8 cellular contexts compared by ENCODE assay signal in genomic region chr2:238285653-238286082, GRCh38. TPM values are rescaled to one million over a fixed set of nuclear protein-coding genes. Genes with fewer than 3 reads are reported as not detected.
DNase-seq lines count a peak whose midpoint lies in the region; ATAC-seq and TF ChIP-seq lines count a peak whose summit lies in the region.

No MANE protein-coding gene starts in this region.

- 0 out of 2 replicates have a peak, but pooled peaks cover under 1% of the 10 kb centered on the region for H4K20me1 ChIP-seq in PC-9 (ENCODE audit: insufficient read depth)

- H3K27ac ChIP-seq in PC-9, result peak overlapping the region; percentile 85

- peaks cover 51% of the 10 kb centered on the region for H3K79me2 ChIP-seq in PC-9 (ENCODE audit: low read depth)

- POLR2A ChIA-PET in PC-9 (lab: Charles Lee; ENCODE audit: unreplicated experiment), result interaction anchor here (0.5 kb wide), 1 partner anchor 81 kb away, joined by 7 read pairs; no protein-coding TSS in a partner anchor

- peaks cover 37% of the 10 kb centered on the region for H3F3A ChIP-seq in PC-9 (ENCODE audit: insufficient read depth, low read depth)

- no peak overlapping the region for H2AFZ ChIP-seq in PC-9

- peak; percentile 83 for DNase-seq in DMS153 treated with DMSO at 0.1 percent for 48 hours (lab: John Stamatoyannopoulos, UW; ENCODE audit: unreplicated experiment)
- peak; percentile 98 to 99 for DNase-seq in PC-9
- DNase-seq in fibroblast of gingiva (ENCODE audit: low read depth), result peak; percentile 97
- DNase-seq in non-pigmented ciliary epithelial cell (ENCODE audit: low read depth), result peak; percentile 57
- DNase-seq in activated effector memory CD4-positive, alpha-beta T cell treated with Interleukin-2 at 50 U/mL for 16 hours, result no peak
- DNase-seq in activated CD4-positive, alpha-beta T cell treated with anti-CD3 and anti-CD28 coated beads for 48 hours, result no peak
- DNase-seq in mesenteric fat pad (ENCODE audit: low spot score), result no peak

- no peak for ATAC-seq in HG02885 (IDR thresholded peaks at IDR 0.05; ENCODE audit: poor library complexity, unreplicated experiment)

- TF ChIP-seq CTCF in PC-9 (conservative IDR thresholded peaks at IDR 0.05), result no peak

- H3K4me3 ChIP-seq in PC-9, result peak overlapping the region; percentile 72; the same call in 1 of the 2 replicates

- BruUV-seq in PC-9 (replicated peaks; lab: Mats Ljungman, UMichigan), result no TSS peak

- no peaks in the 10 kb centered on the region for H3K27me3 ChIP-seq in PC-9 (ENCODE audit: insufficient read depth, low read depth)

- H3K9me3 ChIP-seq in PC-9 (ENCODE audit: insufficient read depth, low read depth), result no peaks in the 10 kb centered on the region

- peaks cover 51% of the 10 kb centered on the region for H3K4me1 ChIP-seq in PC-9 (replicated peaks; ENCODE audit: insufficient read depth)

- H3K36me3 ChIP-seq in PC-9 (ENCODE audit: low read depth), result no peaks in the 10 kb centered on the region

- intact Hi-C loops in PC-9 (cut with micrococcal nuclease; ENCODE audit: unreplicated experiment), result loop anchor here (1.0 to 10.0 kb wide), 4 partner anchors 29 to 992 kb away; no protein-coding TSS in a partner anchor

- H3K4me2 ChIP-seq in PC-9, result peak overlapping the region; percentile 84

- CTCF ChIA-PET in PC-9 (lab: Charles Lee), result interaction anchor here (0.6 to 1.3 kb wide), 2 partner anchors 22 to 155 kb away, joined by 5 to 7 read pairs; no protein-coding TSS in a partner anchor

- H3K9me2 ChIP-seq in PC-9 (ENCODE audit: insufficient read depth), result no peaks in the 10 kb centered on the region

RNA-seq across cellular contexts. Expression of gene PER2, which starts 2.7 kb away (rescaled TPM):
- total RNA-seq in PC-9 (2021) (18.9 and 22.9 TPM in 2 replicates), mesenteric fat pad (9.9 TPM)

RNA-seq across cellular contexts. Expression of gene TRAF3IP1, which starts 34.6 kb away (rescaled TPM):
- 50.2 and 51.7 TPM in 2 replicates for total RNA-seq in PC-9 (2021)
- 24.5 TPM for total RNA-seq in mesenteric fat pad

RNA-seq across cellular contexts. Expression of gene HES6, which starts 45.8 kb away (rescaled TPM):
- 8.4 and 14.3 TPM in 2 replicates for total RNA-seq in PC-9 (2021)
- 4.3 TPM for total RNA-seq in mesenteric fat pad

Comparison
In these comparisons a context has a peak if more than half of its experiments do, and no peak if none do; other contexts are left out.
1. DNase-seq: peak in DMS153 treated with DMSO at 0.1 percent for 48 hours (single experiment), PC-9 (2 of 2), fibroblast of gingiva (single experiment) and non-pigmented ciliary epithelial cell (single experiment); none in activated effector memory CD4-positive, alpha-beta T cell treated with Interleukin-2 at 50 U/mL for 16 hours (single experiment), activated CD4-positive, alpha-beta T cell treated with anti-CD3 and anti-CD28 coated beads for 48 hours (single experiment) and mesenteric fat pad (single experiment).